In genomic region chr19:6527893-6528543, GRCh38 we compare ENCODE assay signal across 12 cellular contexts. TPM values are rescaled to one million over a fixed set of nuclear protein-coding genes. Genes with fewer than 3 reads are reported as not detected.
DNase-seq lines count a peak whose midpoint lies in the region; ATAC-seq and TF ChIP-seq lines count a peak whose summit lies in the region.
"Had no signal": no experiment of that assay in that cellular context is flagged by ENCODE, and none has a peak within 500 bp of the region (broad histone marks: within the 10 kb centered on the region; RNA-seq: fewer than 3 reads in every experiment).

No MANE protein-coding gene starts in this region.

- H3K9me3 Mint-ChIP-seq in activated CD4-positive, alpha-beta T cell treated with anti-CD3 and anti-CD28 coated beads for 36 hours (ENCODE audit: low read depth), result no peaks in the 10 kb centered on the region
- H3K9me3 Mint-ChIP-seq in activated T-cell treated with anti-CD3 and anti-CD28 coated beads, Interleukin-2, amount 50 U/mL, for 24 hours, result no peaks in the 10 kb centered on the region

- in situ Hi-C loops in ACHN (cut with HindIII; ENCODE audit: low pct_ligation_motif_present, low pct_unique_long_range_greater_than_20kb, low sequenced_read_pairs), result no loop called here

- no peak overlapping the region for H3K4me3 Mint-ChIP-seq in activated CD4-positive, alpha-beta T cell treated with anti-CD3 and anti-CD28 coated beads for 36 hours
- no peak overlapping the region for H3K4me3 Mint-ChIP-seq in activated T-cell treated with anti-CD3 and anti-CD28 coated beads, Interleukin-2, amount 50 U/mL, for 24 hours
- H3K4me3 Mint-ChIP-seq: neural progenitor cell had no signal

- POLR2A ChIA-PET in activated CD4-positive, alpha-beta T cell treated with anti-CD3 and anti-CD28 coated beads for 36 hours (lab: Charles Lee), result no interaction called here

- CTCF ChIA-PET in activated CD4-positive, alpha-beta T cell treated with anti-CD3 and anti-CD28 coated beads for 36 hours (lab: Charles Lee), result interaction anchor here (0.6 kb wide), 1 partner anchor 309 kb away, joined by 3 read pairs; no protein-coding TSS in a partner anchor

- DNase-seq in ACHN, result peak; percentile 52
- DNase-seq in NB4 (ENCODE audit: low read depth), result peak; percentile 55
- DNase-seq in 8988T, result no peak
- no peak for DNase-seq in activated CD4-positive, alpha-beta T cell treated with anti-CD3 and anti-CD28 coated beads for 36 hours
- DNase-seq in cerebellum (ENCODE audit: low spot score), result no peak
- no peak for DNase-seq in activated T-cell treated with anti-CD3 and anti-CD28 coated beads, Interleukin-2, amount 50 U/mL, for 24 hours
- DNase-seq: NCI-H187 treated with DMSO at 0.1 percent for 48 hours had no signal

- peaks cover 30% of the 10 kb centered on the region for H3K4me1 Mint-ChIP-seq in activated CD4-positive, alpha-beta T cell treated with anti-CD3 and anti-CD28 coated beads for 36 hours
- H3K4me1 Mint-ChIP-seq in activated T-cell treated with anti-CD3 and anti-CD28 coated beads, Interleukin-2, amount 50 U/mL, for 24 hours (ENCODE audit: low read depth), result peaks cover 29% of the 10 kb centered on the region

- no peak overlapping the region for H3K4me3 ChIP-seq in NB4 (ENCODE audit: low read depth, low read length)
- H3K4me3 ChIP-seq: gastrocnemius medialis, neural progenitor cell had no signal

- no peak overlapping the region for H3K27ac Mint-ChIP-seq in activated CD4-positive, alpha-beta T cell treated with anti-CD3 and anti-CD28 coated beads for 36 hours
- H3K27ac Mint-ChIP-seq in activated T-cell treated with anti-CD3 and anti-CD28 coated beads, Interleukin-2, amount 50 U/mL, for 24 hours, result no peak overlapping the region
- H3K27ac Mint-ChIP-seq: brain, neural progenitor cell had no signal

- no peak for TF ChIP-seq CTCF in NB4 (IDR thresholded peaks at IDR 0.05; ENCODE audit: low read depth, low read length)

- TF ChIP-seq POLR2A in NB4 (IDR thresholded peaks at IDR 0.05; ENCODE audit: extremely low read depth, insufficient read length), result no peak

- intact Hi-C loops in activated CD4-positive, alpha-beta T cell treated with anti-CD3 and anti-CD28 coated beads for 36 hours (cut with DNase I, micrococcal nuclease), result no loop called here

- ATAC-seq in GM18907 (IDR thresholded peaks at IDR 0.05; ENCODE audit: unreplicated experiment), result peak; percentile 55
- ATAC-seq in HG02798 (IDR thresholded peaks at IDR 0.05; ENCODE audit: poor library complexity, unreplicated experiment), result peak; percentile 33
- no peak for ATAC-seq in activated CD4-positive, alpha-beta T cell treated with anti-CD3 and anti-CD28 coated beads for 36 hours
- ATAC-seq: gastrocnemius medialis had no signal

- peaks cover 28% of the 10 kb centered on the region for H3K27me3 Mint-ChIP-seq in activated CD4-positive, alpha-beta T cell treated with anti-CD3 and anti-CD28 coated beads for 36 hours
- H3K27me3 Mint-ChIP-seq in activated T-cell treated with anti-CD3 and anti-CD28 coated beads, Interleukin-2, amount 50 U/mL, for 24 hours, result peaks cover 25% of the 10 kb centered on the region

- no peaks in the 10 kb centered on the region for H3K36me3 Mint-ChIP-seq in activated CD4-positive, alpha-beta T cell treated with anti-CD3 and anti-CD28 coated beads for 36 hours (ENCODE audit: low read depth)
- H3K36me3 Mint-ChIP-seq in activated T-cell treated with anti-CD3 and anti-CD28 coated beads, Interleukin-2, amount 50 U/mL, for 24 hours (ENCODE audit: low read depth), result no peaks in the 10 kb centered on the region

RNA-seq across cellular contexts. Expression of gene TNFSF9, which starts 2.8 kb away (rescaled TPM):
- total RNA-seq in activated CD4-positive, alpha-beta T cell treated with anti-CD3 and anti-CD28 coated beads for 36 hours, result under 1 TPM; 0.49 to 0.57 TPM
- 1.2 TPM for total RNA-seq in cerebellum

RNA-seq across cellular contexts. Expression of gene TUBB4A, which starts 25.9 kb away (rescaled TPM):
- 1 to 10 TPM; 4.8 to 5.1 TPM for total RNA-seq in activated CD4-positive, alpha-beta T cell treated with anti-CD3 and anti-CD28 coated beads for 36 hours
- 52.7 TPM for total RNA-seq in cerebellum

RNA-seq across cellular contexts. Expression of gene DENND1C, which starts 46.4 kb away (rescaled TPM):
- 10 to 100 TPM; 49.5 to 56.3 TPM for total RNA-seq in activated CD4-positive, alpha-beta T cell treated with anti-CD3 and anti-CD28 coated beads for 36 hours
- total RNA-seq in cerebellum, result 0.18 TPM

Comparison
In these comparisons a context has a peak if more than half of its experiments do, and no peak if none do; other contexts are left out.
1. DNase-seq: peak in ACHN (single experiment) and NB4 (single experiment); none in 8988T (single experiment), activated CD4-positive, alpha-beta T cell treated with anti-CD3 and anti-CD28 coated beads for 36 hours (single experiment), cerebellum (single experiment) and activated T-cell treated with anti-CD3 and anti-CD28 coated beads, Interleukin-2, amount 50 U/mL, for 24 hours (single experiment).
2. RNA of gene DENND1C, which starts 46.4 kb away (total RNA-seq): 49.5 to 56.3 TPM in activated CD4-positive, alpha-beta T cell treated with anti-CD3 and anti-CD28 coated beads for 36 hours; 0.18 TPM in cerebellum (single experiment); every median in the first group is over 10 times any median in the second.